Comparison of ENCODE assay signal across 25 cellular contexts in the genomic region with DNA sequence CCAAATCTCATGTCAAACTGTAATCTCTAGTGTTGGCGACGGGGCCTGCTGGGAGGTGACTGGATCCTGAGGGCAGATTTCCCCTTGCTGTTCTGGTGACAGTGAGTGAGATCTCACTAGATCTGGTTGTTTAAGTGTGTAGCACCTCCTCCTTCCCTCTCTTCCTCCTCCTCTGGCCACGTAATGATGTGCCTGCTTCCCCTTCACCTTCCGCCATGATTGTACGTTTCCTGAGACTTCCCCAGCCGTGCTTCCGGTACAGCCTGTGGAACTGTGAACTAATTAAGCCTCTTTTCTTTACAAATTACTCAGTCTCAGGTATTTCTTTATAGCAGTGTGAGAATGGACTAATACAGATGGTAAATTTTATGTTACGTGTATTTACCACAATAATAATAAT.
"Had no signal": no experiment of that assay in that cellular context is flagged by ENCODE, and none has a peak within 500 bp of the region (broad histone marks: within the 10 kb centered on the region; RNA-seq: fewer than 3 reads in every experiment).

No MANE protein-coding gene starts in this region.

- H3K36me3 ChIP-seq: uterus had no signal

- H3K4me1 Mint-ChIP-seq: natural killer cell had no signal

- H3K36me3 Mint-ChIP-seq: natural killer cell had no signal

- H3K27ac ChIP-seq: breast epithelium, epithelial cell of prostate, left lung, lower lobe of right lung, right lobe of liver, testis, uterus, VCaP had no signal

- H3K27me3 ChIP-seq: breast epithelium, left lung, right lobe of liver, testis, uterus had no signal

- H3K4me1 ChIP-seq: breast epithelium, left lung, lower lobe of right lung, right lobe of liver, testis, uterus had no signal

- DNase-seq: activated CD4-positive, alpha-beta T cell treated with anti-CD3 and anti-CD28 coated beads, Interleukin-2, amount 50 U/mL, for 1 hour; activated CD8-positive, alpha-beta T cell treated with anti-CD3 and anti-CD28 coated beads for 36 hours; activated effector memory CD4-positive, alpha-beta T cell treated with Interleukin-2 at 50 U/mL for 16 hours; activated naive CD4-positive, alpha-beta T cell treated with Interleukin-2 at 50 U/mL for 16 hours; activated T-cell treated with anti-CD3 and anti-CD28 coated beads, Interleukin-2, amount 50 U/mL, for 48 hours; amygdala; central memory CD4-positive, alpha-beta T cell; effector CD4-positive, alpha-beta T cell; glutamatergic neuron; left lung; lower lobe of right lung; mesenchymal stem cell; natural killer cell; right lobe of liver; stimulated activated CD4-positive, alpha-beta T cell treated with anti-CD3 and anti-CD28 coated beads, Interleukin-2, amount 100 ng/mL, for 48 hours; stimulated activated naive CD8-positive, alpha-beta T cell treated with anti-CD3 and anti-CD28 coated beads, Interleukin-15, Interleukin-2, amounts not matched to agents 100 U/mL and 50 U/mL, for 24 hours; T-helper 9 cell; testis; trophoblast cell; uterus had no signal

- H3K4me3 ChIP-seq: breast epithelium, left lung, lower lobe of right lung, right lobe of liver, testis, uterus had no signal

- H3K27me3 Mint-ChIP-seq: activated CD8-positive, alpha-beta T cell treated with anti-CD3 and anti-CD28 coated beads for 36 hours; dendritic cell treated with granulocyte-macrophage colony-stimulating factor and Interleukin-4, amounts not matched to agents 40 ng/mL and 50 ng/mL, for 4 days had no signal

- H3K27ac Mint-ChIP-seq: activated CD8-positive, alpha-beta T cell treated with anti-CD3 and anti-CD28 coated beads for 36 hours; dendritic cell treated with granulocyte-macrophage colony-stimulating factor and Interleukin-4, amounts not matched to agents 40 ng/mL and 50 ng/mL, for 4 days; natural killer cell had no signal

- H3K9me3 Mint-ChIP-seq: activated CD8-positive, alpha-beta T cell treated with anti-CD3 and anti-CD28 coated beads for 36 hours; dendritic cell treated with granulocyte-macrophage colony-stimulating factor and Interleukin-4, amounts not matched to agents 40 ng/mL and 50 ng/mL, for 4 days; natural killer cell had no signal

- H3K4me3 Mint-ChIP-seq: activated CD8-positive, alpha-beta T cell treated with anti-CD3 and anti-CD28 coated beads for 36 hours; dendritic cell treated with granulocyte-macrophage colony-stimulating factor and Interleukin-4, amounts not matched to agents 40 ng/mL and 50 ng/mL, for 4 days; natural killer cell had no signal

- ATAC-seq: activated CD4-positive, CD25-positive, alpha-beta regulatory T cell treated with anti-CD3 and anti-CD28 coated beads, Interleukin-2, amount 50 U/mL, for 24 hours; activated CD8-positive, alpha-beta T cell treated with anti-CD3 and anti-CD28 coated beads for 36 hours; left lung; lower lobe of right lung; natural killer cell; right lobe of liver; stimulated activated naive CD8-positive, alpha-beta T cell treated with anti-CD3 and anti-CD28 coated beads, Interleukin-15, Interleukin-2, amounts not matched to agents 100 U/mL and 50 U/mL, for 24 hours had no signal

- H3K9me3 ChIP-seq: breast epithelium, left lung, lower lobe of right lung, right lobe of liver, testis, uterus had no signal
